In the genomic region with DNA sequence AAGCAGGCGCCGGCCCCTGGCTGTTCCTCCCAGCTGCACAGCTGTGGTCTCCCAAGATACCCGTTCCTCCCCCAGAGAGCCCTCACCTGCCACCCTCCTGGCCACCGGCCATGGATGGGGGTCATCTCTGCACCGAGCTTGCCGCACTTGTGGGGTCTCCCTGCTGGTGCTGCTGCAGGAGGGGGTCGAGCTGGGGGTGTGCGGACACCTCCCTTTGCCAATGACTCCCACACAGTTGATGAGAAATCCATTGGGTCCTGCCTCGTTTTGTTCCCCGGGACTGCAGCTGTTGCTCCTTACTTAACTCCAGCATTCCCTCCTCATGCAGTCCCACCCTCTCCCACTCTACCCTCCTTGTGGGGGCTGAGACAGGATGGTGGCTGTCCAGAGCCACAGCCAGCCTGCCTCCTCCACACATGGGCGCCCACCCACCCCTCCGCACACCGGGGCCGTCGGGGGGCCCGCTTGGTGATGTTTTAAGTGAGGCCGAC, we compare ENCODE assay signal across 30 cellular contexts. TPM values are rescaled to one million over a fixed set of nuclear protein-coding genes. Genes with fewer than 3 reads are reported as not detected.
DNase-seq lines count a peak whose midpoint lies in the region; ATAC-seq and TF ChIP-seq lines count a peak whose summit lies in the region.
"Had no signal": no experiment of that assay in that cellular context is flagged by ENCODE, and none has a peak within 500 bp of the region (broad histone marks: within the 10 kb centered on the region; RNA-seq: fewer than 3 reads in every experiment).

No MANE protein-coding gene starts in this region.

- H3K9me3 ChIP-seq in SJCRH30 (replicated peaks) (no peaks in the 10 kb centered on the region), spleen (peaks cover 0 to 10% (median 2%) of the 10 kb centered on the region in 8 donors)
- no peaks in the 10 kb centered on the region for H3K9me3 ChIP-seq in CD4-positive, alpha-beta T cell (ENCODE audit: control insufficient read depth, low read length)
- H3K9me3 ChIP-seq: esophagus muscularis mucosa, thyroid gland had no signal

- POLR2A ChIA-PET in CD4-positive, alpha-beta T cell (lab: Charles Lee): no interaction called here

- peak overlapping the region; percentile 55 for H3K27ac ChIP-seq in SJCRH30
- H3K27ac ChIP-seq in spleen: no peak overlapping the region
- no peak overlapping the region for H3K27ac ChIP-seq in CD4-positive, alpha-beta T cell (ENCODE audit: low read depth, low read length)
- H3K27ac ChIP-seq: BLaER1 treated with 17β-estradiol and CSF1 and Interleukin-3, amounts not matched to agents 10 nM and 100 nM; esophagus muscularis mucosa; GM23248; stomach; thyroid gland had no signal

- no peaks in the 10 kb centered on the region for H3K27me3 ChIP-seq in SJCRH30
- H3K27me3 ChIP-seq in spleen (replicated peaks in 1 of 7): peaks cover 0 to 38% (median 0%) of the 10 kb centered on the region in 7 donors
- no peaks in the 10 kb centered on the region for H3K27me3 ChIP-seq in CD4-positive, alpha-beta T cell (ENCODE audit: control insufficient read depth, insufficient read depth, low read length)
- H3K27me3 ChIP-seq: BLaER1 treated with 17β-estradiol and CSF1 and Interleukin-3, amounts not matched to agents 10 nM and 100 nM; esophagus muscularis mucosa; thyroid gland had no signal

- H3K27me3 Mint-ChIP-seq in nephron (ENCODE audit: low read depth): peaks cover 8% of the 10 kb centered on the region
- H3K27me3 Mint-ChIP-seq in CD4-positive, alpha-beta T cell: peaks cover 15% of the 10 kb centered on the region

- TF ChIP-seq CTCF in nephron (IDR thresholded peaks at IDR 0.05; ENCODE audit: unreplicated experiment in 3 of 3) (no peak), spleen (IDR thresholded peaks at IDR 0.05 in 8 of 11, conservative IDR thresholded peaks at IDR 0.05 in 3 of 11) (no peak)
- no peak for TF ChIP-seq CTCF in CD4-positive, alpha-beta T cell (IDR thresholded peaks at IDR 0.05)

- WGBS in spleen, 5 donors: 65 to 84% (median 79%) methylated on average over 13 to 17 of the region's 17 CpGs

- H3K4me3 Mint-ChIP-seq in nephron: peak overlapping the region in 1 of 3 experiments; percentile 59
- no peak overlapping the region for H3K4me3 Mint-ChIP-seq in CD4-positive, alpha-beta T cell
- H3K4me3 Mint-ChIP-seq: activated T-cell treated with anti-CD3 and anti-CD28 coated beads, Interleukin-2, amount 50 U/mL, for 24 hours; dendritic cell treated with granulocyte-macrophage colony-stimulating factor and Interleukin-4, amounts not matched to agents 40 ng/mL and 50 ng/mL, for 4 days; naive thymus-derived CD8-positive, alpha-beta T cell had no signal

- ATAC-seq in esophagus mucosa: peak; percentile 15
- no peak for ATAC-seq in CD4-positive, alpha-beta T cell (ENCODE audit: poor library complexity)
- ATAC-seq: naive thymus-derived CD8-positive, alpha-beta T cell had no signal

- H3K27ac Mint-ChIP-seq in nephron: peak overlapping the region; percentile 99 to 100 (median 99)
- H3K27ac Mint-ChIP-seq in CD4-positive, alpha-beta T cell: no peak overlapping the region
- H3K27ac Mint-ChIP-seq: activated T-cell treated with anti-CD3 and anti-CD28 coated beads, Interleukin-2, amount 50 U/mL, for 24 hours; dendritic cell treated with granulocyte-macrophage colony-stimulating factor and Interleukin-4, amounts not matched to agents 40 ng/mL and 50 ng/mL, for 4 days; naive thymus-derived CD8-positive, alpha-beta T cell had no signal

- peaks cover 3% of the 10 kb centered on the region for H3K9me3 Mint-ChIP-seq in nephron
- H3K9me3 Mint-ChIP-seq in CD4-positive, alpha-beta T cell: no peaks in the 10 kb centered on the region
- H3K9me3 Mint-ChIP-seq: dendritic cell treated with granulocyte-macrophage colony-stimulating factor and Interleukin-4, amounts not matched to agents 40 ng/mL and 50 ng/mL, for 4 days had no signal

- H3K36me3 ChIP-seq in SJCRH30 (no peaks in the 10 kb centered on the region), spleen (no peaks in the 10 kb centered on the region)
- H3K36me3 ChIP-seq: BLaER1 treated with 17β-estradiol and CSF1 and Interleukin-3, amounts not matched to agents 10 nM and 100 nM; esophagus muscularis mucosa; stomach; thyroid gland had no signal

- H3K4me3 ChIP-seq in SJCRH30 (peak overlapping the region; percentile 29), spleen (no peak overlapping the region)
- H3K4me3 ChIP-seq: BLaER1 treated with 17β-estradiol and CSF1 and Interleukin-3, amounts not matched to agents 10 nM and 100 nM; esophagus muscularis mucosa; GM23248; stomach; thyroid gland had no signal

- DNase-seq in SJCRH30 (peak; percentile 89 to 90), spleen (peak; percentile 39), NCI-H82 treated with DMSO at 0.1 percent for 48 hours (lab: John Stamatoyannopoulos, UW; ENCODE audit: unreplicated experiment) (no peak), SW480 (ENCODE audit: low spot score) (no peak)
- no peak for DNase-seq in CD4-positive, alpha-beta T cell
- DNase-seq: activated CD4-positive, CD25-positive, alpha-beta regulatory T cell; activated gamma-delta T cell treated with Interleukin-2 at 50 U/mL for 16 hours; activated T-cell treated with anti-CD3 and anti-CD28 coated beads, Interleukin-2, amount 50 U/mL, for 24 hours; Calu3; central memory CD4-positive, alpha-beta T cell; DND-41; foreskin fibroblast; GF-D8; GM23248; KBM-7; naive thymus-derived CD8-positive, alpha-beta T cell; NCI-H1092; NCI-H1694 treated with DMSO at 0.1 percent for 48 hours; NCI-H446 treated with DMSO at 0.1 percent for 48 hours; NCI-H774; stimulated activated CD4-positive, alpha-beta T cell treated with anti-CD3 and anti-CD28 coated beads, Interleukin-12 subunit alpha, Interleukin-12 subunit beta, amount 100 ng/mL, for 4 hours; stimulated activated CD4-positive, alpha-beta T cell treated with anti-CD3 and anti-CD28 coated beads, Interleukin-2, amount 100 ng/mL, for 48 hours; stomach; thyroid gland had no signal

- CTCF ChIA-PET in CD4-positive, alpha-beta T cell (lab: Charles Lee): interaction anchor here (0.6 kb wide), 1 partner anchor 50 kb away, joined by 4 read pairs; no protein-coding TSS in a partner anchor

- H3K4me1 Mint-ChIP-seq in nephron: peaks cover 63% of the 10 kb centered on the region
- H3K4me1 Mint-ChIP-seq in CD4-positive, alpha-beta T cell (ENCODE audit: low read depth): no peaks in the 10 kb centered on the region

- TF ChIP-seq POLR2A in spleen (IDR thresholded peaks at IDR 0.05): no peak

- H3K4me1 ChIP-seq in SJCRH30 (peaks cover 32% of the 10 kb centered on the region), spleen (no peaks in the 10 kb centered on the region)
- H3K4me1 ChIP-seq: thyroid gland had no signal

- intact Hi-C loops in spleen (cut with DNase I; ENCODE audit: low total_unique reads): no loop called here
- intact Hi-C loops in CD4-positive, alpha-beta T cell (cut with DNase I, micrococcal nuclease): no loop called here

- peaks cover 3% of the 10 kb centered on the region for H3K36me3 Mint-ChIP-seq in nephron (ENCODE audit: low read depth)
- no peaks in the 10 kb centered on the region for H3K36me3 Mint-ChIP-seq in CD4-positive, alpha-beta T cell (ENCODE audit: low read depth)

RNA-seq across cellular contexts. Expression of a gene that starts 53.3 kb away (rescaled TPM):
- 0.05 TPM in 1 of 2 replicates, not detected in the other for total RNA-seq in SJCRH30 (2014; rRNA removed; shearing (Covaris generic))
- total RNA-seq in esophagus mucosa: 0.16 TPM
- under 1 TPM in 1 of 7 donors, not detected in 6; 0.50 TPM for total RNA-seq in spleen
- under 1 TPM in 1 of 3 donors, not detected in 2; 0.03 TPM for polyA plus RNA-seq in spleen
- total RNA-seq in CD4-positive, alpha-beta T cell: not detected
- total RNA-seq: Calu3; naive thymus-derived CD8-positive, alpha-beta T cell; T-helper 1 cell treated with Interleukin-12 subunit alpha and Interleukin-12 subunit beta and Interleukin-4 antibody, amounts not matched to agents 30 ng/mL and 1 ng/mL, for 36 hours had no signal

Comparison
In these comparisons a context has a peak if more than half of its experiments do, and no peak if none do; other contexts are left out.
1. DNase-seq: peak in SJCRH30 (2 of 2) and spleen (single experiment); none in NCI-H82 treated with DMSO at 0.1 percent for 48 hours (single experiment), SW480 (single experiment) and CD4-positive, alpha-beta T cell (0 of 10).